1 cellular context compared by ENCODE assay signal in the genomic region with DNA sequence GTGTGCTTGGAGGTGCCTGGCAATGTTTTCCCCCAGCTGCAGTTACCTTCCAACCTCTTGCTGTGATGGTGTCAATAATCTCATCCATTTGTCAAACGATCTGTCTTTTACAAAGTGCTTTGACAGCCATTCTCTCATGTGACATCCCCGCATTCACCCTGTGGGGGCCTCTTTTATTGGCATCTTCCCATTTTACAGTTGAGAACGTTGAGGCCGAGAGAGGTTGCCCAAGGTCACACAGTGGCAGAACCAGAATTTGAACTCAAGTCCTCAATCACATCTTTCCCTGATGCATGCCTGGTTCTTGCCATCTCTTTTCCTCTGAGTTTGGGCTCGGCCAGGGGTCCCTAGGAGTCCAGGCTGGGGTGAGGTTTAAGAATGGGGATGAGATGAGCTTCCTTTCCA.
TF ChIP-seq lines count a peak whose summit lies in the region.

No MANE protein-coding gene starts in this region.

TF ChIP-seq in K562, 482 proteins besides CTCF, POLR2A, EP300 and RAD21 (continued from another document):
- TF ChIP-seq, protein P1, sequence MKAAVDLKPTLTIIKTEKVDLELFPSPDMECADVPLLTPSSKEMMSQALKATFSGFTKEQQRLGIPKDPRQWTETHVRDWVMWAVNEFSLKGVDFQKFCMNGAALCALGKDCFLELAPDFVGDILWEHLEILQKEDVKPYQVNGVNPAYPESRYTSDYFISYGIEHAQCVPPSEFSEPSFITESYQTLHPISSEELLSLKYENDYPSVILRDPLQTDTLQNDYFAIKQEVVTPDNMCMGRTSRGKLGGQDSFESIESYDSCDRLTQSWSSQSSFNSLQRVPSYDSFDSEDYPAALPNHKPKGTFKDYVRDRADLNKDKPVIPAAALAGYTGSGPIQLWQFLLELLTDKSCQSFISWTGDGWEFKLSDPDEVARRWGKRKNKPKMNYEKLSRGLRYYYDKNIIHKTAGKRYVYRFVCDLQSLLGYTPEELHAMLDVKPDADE (conservative IDR thresholded peaks at IDR 0.05; ENCODE audit: control insufficient read depth, low read depth, low read length) = no peak
- TF ChIP-seq DPF2 (IDR thresholded peaks at IDR 0.05) (no peak), MXI1 (IDR thresholded peaks at IDR 0.05; ENCODE audit: low read depth, low read length) (no peak), ESRRA (IDR thresholded peaks at IDR 0.05; ENCODE audit: borderline replicate concordance, low read depth) (peak; percentile 100), GTF2E2 (tag; IDR thresholded peaks at IDR 0.05) (no peak), ZNF561 (CRISPR knock-in tag; conservative IDR thresholded peaks at IDR 0.05) (no peak), NR2C2 (CRISPR knock-in tag; IDR thresholded peaks at IDR 0.05) (no peak), NR2C2 (tag; IDR thresholded peaks at IDR 0.05) (no peak), FOXA3 (CRISPR knock-in tag; conservative IDR thresholded peaks at IDR 0.05 in 1 of 2, IDR thresholded peaks at IDR 0.05 in 1 of 2) (no peak), SIN3B (IDR thresholded peaks at IDR 0.05; ENCODE audit: low read depth) (0 out of 2 replicates have a peak, but pooled peaks have one; percentile 11), KLF10 (CRISPR knock-in tag; IDR thresholded peaks at IDR 0.05) (no peak), RCOR1 (IDR thresholded peaks at IDR 0.05; ENCODE audit: borderline replicate concordance in 1 of 2, low read depth in 2 of 2, low read length in 2 of 2) (peak in 1 of 2 experiments; percentile 74; a peak in 2 of 4 replicates), ARID2 (IDR thresholded peaks at IDR 0.05) (no peak), ZNF445 (CRISPR knock-in tag; IDR thresholded peaks at IDR 0.05; ENCODE audit: low read depth) (no peak), GABPB1 (CRISPR knock-in tag; IDR thresholded peaks at IDR 0.05) (no peak)
